28 cellular contexts compared by ENCODE assay signal in the genomic region with DNA sequence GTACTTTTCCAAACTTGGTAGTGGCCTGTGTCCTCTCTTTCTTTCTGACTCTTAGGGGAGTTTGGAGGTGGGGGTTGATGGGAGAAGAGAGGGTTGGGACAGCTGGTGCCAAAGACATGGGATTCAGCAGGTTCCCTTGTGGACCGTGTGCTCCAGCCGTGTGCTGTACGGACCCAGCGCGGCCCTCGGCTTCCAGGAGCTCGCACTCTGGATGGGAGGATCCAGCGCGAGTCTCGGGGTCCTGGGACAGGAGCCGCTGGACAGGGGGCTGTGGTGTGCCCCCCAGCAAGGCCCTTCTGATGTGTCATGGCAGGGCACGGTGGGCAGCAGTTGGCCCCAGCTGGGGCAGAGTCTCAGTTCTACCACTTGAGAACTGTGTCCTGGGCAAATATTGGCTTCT. TPM values are rescaled to one million over a fixed set of nuclear protein-coding genes. Genes with fewer than 3 reads are reported as not detected.
DNase-seq lines count a peak whose midpoint lies in the region; ATAC-seq, FAIRE-seq and TF ChIP-seq lines count a peak whose summit lies in the region.
"Had no signal": no experiment of that assay in that cellular context is flagged by ENCODE, and none has a peak within 500 bp of the region (broad histone marks: within the 10 kb centered on the region; RNA-seq: fewer than 3 reads in every experiment).

No MANE protein-coding gene starts in this region.

- POLR2A ChIA-PET in HepG2 (lab: Yijun Ruan, JAX), result no interaction called here
- POLR2A ChIA-PET in naive thymus-derived CD4-positive, alpha-beta T cell (lab: Charles Lee), result no interaction called here

- DNase-seq in GM23338 (ENCODE audit: low spot score) (no peak), SJCRH30 (no peak), HepG2 (ENCODE audit: low spot score) (no peak), psoas muscle (no peak), amniotic stem cell (lab: John Stamatoyannopoulos, UW) (no peak), prostate gland (ENCODE audit: low spot score) (no peak)
- no peak for DNase-seq in naive thymus-derived CD4-positive, alpha-beta T cell
- DNase-seq: CD4-positive, alpha-beta T cell; COR-L47; DMS53; GOT3; HFFc6; NCI-H1048; NCI-H1417 treated with DMSO at 0.1 percent for 48 hours; NCI-H1694 treated with DMSO at 0.1 percent for 48 hours; NCI-H2081; NCI-H226; NCI-H510A; NCI-H69; OCI-M1; Peyer's patch had no signal

- no peak overlapping the region for H3K27ac Mint-ChIP-seq in GM23338
- no peak overlapping the region for H3K27ac Mint-ChIP-seq in naive thymus-derived CD4-positive, alpha-beta T cell
- H3K27ac Mint-ChIP-seq: CD4-positive, alpha-beta T cell; HFFc6; IgD-negative memory B cell had no signal

- H3K4me2 ChIP-seq in GM23338 (no peak overlapping the region), HepG2 (ENCODE audit: low read depth, low read length) (no peak overlapping the region)
- H3K4me2 ChIP-seq: BLaER1 had no signal

- no TSS peak for BruUV-seq in HepG2 (replicated peaks; lab: Mats Ljungman, UMichigan)

- TF ChIP-seq EP300 in HepG2 (IDR thresholded peaks at IDR 0.05; ENCODE audit: low read depth in 2 of 2, low read length in 2 of 2) (no peak), HepG2 (CRISPR knock-in tag; IDR thresholded peaks at IDR 0.05; ENCODE audit: borderline replicate concordance) (no peak)

- intact Hi-C loops in HepG2 (cut with micrococcal nuclease; ENCODE audit: unreplicated experiment), result loop anchor here (5.0 kb wide), 1 partner anchor 70 kb away; no protein-coding TSS in a partner anchor
- intact Hi-C loops in psoas muscle (cut with DNase I), result loop anchor here (2.0 to 5.0 kb wide), 3 partner anchors 29 to 73 kb away; partner anchors contain the start of gene TEAD4 (in 1 of the 2)
- intact Hi-C loops in prostate gland (cut with DNase I), result loop anchor here (5.0 kb wide), 1 partner anchor 180 kb away; no protein-coding TSS in a partner anchor
- intact Hi-C loops in naive thymus-derived CD4-positive, alpha-beta T cell (cut with micrococcal nuclease), result no loop called here

- H3K9me3 Mint-ChIP-seq in GM23338, result no peaks in the 10 kb centered on the region
- H3K9me3 Mint-ChIP-seq in naive thymus-derived CD4-positive, alpha-beta T cell, result no peaks in the 10 kb centered on the region
- H3K9me3 Mint-ChIP-seq: CD4-positive, alpha-beta T cell; HFFc6; IgD-negative memory B cell had no signal

- H4K20me1 ChIP-seq in GM23338 (replicated peaks; ENCODE audit: insufficient read depth) (peaks cover 30% of the 10 kb centered on the region), HepG2 (ENCODE audit: insufficient read depth, low read length) (peaks cover 3% of the 10 kb centered on the region; the same call in 1 of the 2 replicates)

- ATAC-seq in GM23338 (no peak), HepG2 (no peak), psoas muscle (no peak), HG02884 (IDR thresholded peaks at IDR 0.05; ENCODE audit: unreplicated experiment) (no peak)
- no peak for ATAC-seq in naive thymus-derived CD4-positive, alpha-beta T cell

- H3K27me3 Mint-ChIP-seq in GM23338 (ENCODE audit: insufficient read depth, low read depth, poor library complexity), result peaks cover 18% of the 10 kb centered on the region
- H3K27me3 Mint-ChIP-seq in naive thymus-derived CD4-positive, alpha-beta T cell, result peaks cover 0 to 14% (median 0%) of the 10 kb centered on the region in 5 donors

- H3K27ac ChIP-seq in GM23338 (ENCODE audit: low read depth) (peak overlapping the region; percentile 74; the same call in 1 of the 2 replicates), SJCRH30 (peak overlapping the region; percentile 96), HepG2 (ENCODE audit: extremely low read length, insufficient read depth, low read length) (no peak overlapping the region), psoas muscle (peak overlapping the region; percentile 86), prostate gland (no peak overlapping the region)
- H3K27ac ChIP-seq in naive thymus-derived CD4-positive, alpha-beta T cell (ENCODE audit: low read depth, low read length), result no peak overlapping the region
- H3K27ac ChIP-seq: BLaER1, Peyer's patch, SJSA1 had no signal

- no peak for FAIRE-seq in HepG2 (lab: Jason Lieb, UNC)
- FAIRE-seq: A204.1, GM18507 had no signal

- TF ChIP-seq CTCF in GM23338 (conservative IDR thresholded peaks at IDR 0.05; ENCODE audit: low read depth in 2 of 2) (no peak), HepG2 (CRISPR knock-in tag; IDR thresholded peaks at IDR 0.05) (no peak), psoas muscle (IDR thresholded peaks at IDR 0.05) (no peak), prostate gland (IDR thresholded peaks at IDR 0.05) (no peak)

- peaks cover 25% of the 10 kb centered on the region for H3F3A ChIP-seq in GM23338 (replicated peaks; ENCODE audit: low read depth)

- H3K9me3 ChIP-seq in SJCRH30 (replicated peaks) (no peaks in the 10 kb centered on the region), HepG2 (ENCODE audit: low read length) (no peaks in the 10 kb centered on the region), psoas muscle (no peaks in the 10 kb centered on the region), prostate gland (no peaks in the 10 kb centered on the region)
- H3K9me3 ChIP-seq in naive thymus-derived CD4-positive, alpha-beta T cell (ENCODE audit: control insufficient read depth in 2 of 3, low read length in 3 of 3), result no peaks in the 10 kb centered on the region
- H3K9me3 ChIP-seq: BLaER1, HAP-1, Peyer's patch, SJSA1 had no signal

- CTCF ChIA-PET in HepG2 (lab: Yijun Ruan, JAX; ENCODE audit: low intra/inter-chr PET ratio, low total read pairs), result no interaction called here
- CTCF ChIA-PET in naive thymus-derived CD4-positive, alpha-beta T cell (lab: Charles Lee), result interaction anchor here (1.5 kb wide), 1 partner anchor 11 kb away, joined by 3 read pairs; no protein-coding TSS in a partner anchor

- in situ Hi-C loops in HepG2 (cut with HindIII; ENCODE audit: extremely low pct_ligation_motif_present, low pct_unique_long_range_greater_than_20kb), result loop anchor here (10.0 kb wide), 1 partner anchor 147 kb away; no protein-coding TSS in a partner anchor

- peaks cover 9% of the 10 kb centered on the region for H3K4me1 Mint-ChIP-seq in GM23338
- H3K4me1 Mint-ChIP-seq in naive thymus-derived CD4-positive, alpha-beta T cell, result peaks cover 0 to 3% (median 0%) of the 10 kb centered on the region in 7 donors
- H3K4me1 Mint-ChIP-seq: IgD-negative memory B cell had no signal

- H3K36me3 Mint-ChIP-seq in GM23338 (ENCODE audit: low read depth), result peaks cover 54% of the 10 kb centered on the region
- H3K36me3 Mint-ChIP-seq in naive thymus-derived CD4-positive, alpha-beta T cell, result no peaks in the 10 kb centered on the region
- H3K36me3 Mint-ChIP-seq: IgD-negative memory B cell had no signal

- H3K4me3 ChIP-seq in GM23338 (no peak overlapping the region), SJCRH30 (no peak overlapping the region), HepG2 (replicated peaks in 1 of 3; ENCODE audit: insufficient read depth in 1 of 3, low read depth in 2 of 3, low read length in 3 of 3) (no peak overlapping the region), psoas muscle (no peak overlapping the region), prostate gland (no peak overlapping the region)
- no peak overlapping the region for H3K4me3 ChIP-seq in naive thymus-derived CD4-positive, alpha-beta T cell (ENCODE audit: low read length)
- H3K4me3 ChIP-seq: BLaER1, HAP-1, Peyer's patch, SJSA1 had no signal

- H3K9ac ChIP-seq in HepG2 (ENCODE audit: insufficient read depth, low read depth, low read length), result no peak overlapping the region
- H3K9ac ChIP-seq: BLaER1 had no signal

- H3K27me3 ChIP-seq in GM23338 (ENCODE audit: insufficient read depth) (no peaks in the 10 kb centered on the region), SJCRH30 (no peaks in the 10 kb centered on the region), HepG2 (ENCODE audit: control insufficient read depth in 1 of 2, insufficient read depth in 2 of 2, low read length in 2 of 2) (no peaks in the 10 kb centered on the region), psoas muscle (ENCODE audit: insufficient read depth in 3 of 3, low read length in 2 of 3) (no peaks in the 10 kb centered on the region), prostate gland (replicated peaks; ENCODE audit: insufficient read depth) (no peaks in the 10 kb centered on the region)
- H3K27me3 ChIP-seq in naive thymus-derived CD4-positive, alpha-beta T cell (ENCODE audit: control insufficient read depth in 2 of 2, insufficient read depth in 2 of 2, low read length in 2 of 2), result no peaks in the 10 kb centered on the region
- H3K27me3 ChIP-seq: BLaER1, Peyer's patch, SJSA1 had no signal

- no peak for TF ChIP-seq RAD21 in HepG2 (CRISPR knock-in tag; IDR thresholded peaks at IDR 0.05)

- TF ChIP-seq POLR2A in HepG2 (IDR thresholded peaks at IDR 0.05; ENCODE audit: insufficient read depth in 1 of 2, low read depth in 2 of 2, low read length in 2 of 2) (no peak), prostate gland (IDR thresholded peaks at IDR 0.05) (no peak)

- no peak overlapping the region for H2AFZ ChIP-seq in GM23338
- H2AFZ ChIP-seq in HepG2 (ENCODE audit: low read length), result no peak overlapping the region

- no peak overlapping the region for H3K4me3 Mint-ChIP-seq in GM23338
- no peak overlapping the region for H3K4me3 Mint-ChIP-seq in naive thymus-derived CD4-positive, alpha-beta T cell
- H3K4me3 Mint-ChIP-seq: CD4-positive, alpha-beta T cell; HFFc6; IgD-negative memory B cell had no signal

- H3K9me2 ChIP-seq in GM23338 (ENCODE audit: insufficient read depth), result no peaks in the 10 kb centered on the region

- WGBS in HepG2 (ENCODE audit: low lambda C conversion rate), result 92% methylated on average over 11 of the region's 12 CpGs
- 71 to 87% (median 75%) methylated on average over 12 of the region's 12 CpGs for WGBS in psoas muscle, 3 donors
- 85% methylated on average over 12 of the region's 12 CpGs for WGBS in prostate gland

- no peaks in the 10 kb centered on the region for H3K4me1 ChIP-seq in GM23338 (ENCODE audit: insufficient read depth)
- peaks cover 27% of the 10 kb centered on the region for H3K4me1 ChIP-seq in SJCRH30
- H3K4me1 ChIP-seq in HepG2 (ENCODE audit: insufficient read depth, low read length), result no peaks in the 10 kb centered on the region
- H3K4me1 ChIP-seq in psoas muscle, result peaks cover 36% of the 10 kb centered on the region
- H3K4me1 ChIP-seq in prostate gland (replicated peaks), result no peaks in the 10 kb centered on the region
- H3K4me1 ChIP-seq in naive thymus-derived CD4-positive, alpha-beta T cell (ENCODE audit: control insufficient read depth in 2 of 2, insufficient read depth in 2 of 2, low read length in 2 of 2), result no peaks in the 10 kb centered on the region
- H3K4me1 ChIP-seq: Peyer's patch, SJSA1 had no signal

- H3K36me3 ChIP-seq in GM23338 (ENCODE audit: insufficient read depth) (peaks cover 30% of the 10 kb centered on the region), SJCRH30 (peaks cover 32% of the 10 kb centered on the region), HepG2 (replicated peaks in 1 of 2; ENCODE audit: control insufficient read depth in 1 of 2, insufficient read depth in 2 of 2, low read length in 2 of 2) (peaks cover 31 to 64% of the 10 kb centered on the region in 2 experiments), psoas muscle (ENCODE audit: insufficient read depth in 1 of 2, low read depth in 1 of 2) (peaks cover 2 to 59% of the 10 kb centered on the region in 2 donors), prostate gland (no peaks in the 10 kb centered on the region)
- no peaks in the 10 kb centered on the region for H3K36me3 ChIP-seq in naive thymus-derived CD4-positive, alpha-beta T cell (ENCODE audit: control insufficient read depth in 2 of 3, insufficient read depth in 3 of 3, low read length in 3 of 3)
- H3K36me3 ChIP-seq: Peyer's patch had no signal

- H3K79me2 ChIP-seq in GM23338 (replicated peaks; ENCODE audit: insufficient read depth) (no peaks in the 10 kb centered on the region), HepG2 (ENCODE audit: insufficient read depth, low read length) (no peaks in the 10 kb centered on the region)

RNA-seq across cellular contexts. Expression of gene TSPAN9, which starts 45.0 kb away (rescaled TPM):
- 17.2 and 31.5 TPM in 2 replicates for total RNA-seq in GM23338 (2014; rRNA removed; shearing (Covaris generic))
- polyA plus RNA-seq in GM23338 (2016; fragmentation: Nextera tagmentation; extraction: Ambion mirVana), result 5.1 and 6.0 TPM in 2 replicates
- total RNA-seq in SJCRH30 (2014; rRNA removed; shearing (Covaris generic)), result 194 and 210 TPM in 2 replicates
- 11.6 and 18.1 TPM in 2 replicates for total RNA-seq in HepG2 (2016; rRNA removed; fragmentation: Illumina TruSeq; extraction: Trizol)
- total RNA-seq in HepG2 (2016; cell fraction: cytosol; rRNA removed; fragmentation: Illumina TruSeq; extraction: Trizol; ENCODE audit: low read depth), result 2.5 and 3.1 TPM in 2 replicates
- 9.6 and 21.5 TPM in 2 replicates for total RNA-seq in HepG2 (2016; cell fraction: insoluble cytoplasmic fraction; rRNA removed; fragmentation: Illumina TruSeq; extraction: Trizol)
- 4.4 and 4.6 TPM in 2 replicates for total RNA-seq in HepG2 (2016; cell fraction: membrane; rRNA removed; fragmentation: Illumina TruSeq; extraction: Trizol)
- total RNA-seq in HepG2 (2016; cell fraction: nucleus; rRNA removed; fragmentation: Illumina TruSeq; extraction: Trizol), result 16.9 and 19.5 TPM in 2 replicates
- polyA plus RNA-seq in HepG2 (2011; rRNA removed), result 42.3 and 58.2 TPM in 2 replicates
- 38.6 and 41.6 TPM in 2 replicates for polyA plus RNA-seq in HepG2 (2011; cell fraction: cytosol; rRNA removed)
- polyA plus RNA-seq in HepG2 (2011; cell fraction: nucleus; rRNA removed), result 55.3 and 55.7 TPM in 2 replicates
- 27.2 and 58.7 TPM in 2 replicates for polyA plus RNA-seq in HepG2 (2012)
- polyA plus RNA-seq in HepG2 (2016; cell fraction: cytosol; fragmentation: Illumina TruSeq; extraction: Trizol; ENCODE audit: low read depth), result 2.2 and 3.0 TPM in 2 replicates
- polyA plus RNA-seq in HepG2 (2016; cell fraction: insoluble cytoplasmic fraction; fragmentation: Illumina TruSeq; extraction: Trizol; ENCODE audit: low read depth), result 9.6 and 13.8 TPM in 2 replicates
- 4.1 TPM in 2 replicates for polyA plus RNA-seq in HepG2 (2016; cell fraction: membrane; fragmentation: Illumina TruSeq; extraction: Trizol; ENCODE audit: low read depth)
- polyA plus RNA-seq in HepG2 (2016; cell fraction: nucleus; fragmentation: Illumina TruSeq; extraction: Trizol; ENCODE audit: insufficient read depth, low read depth), result 31.0 and 34.1 TPM in 2 replicates
- 9.4 and 96.3 TPM in 2 replicates for polyA minus RNA-seq in HepG2 (2011; rRNA and poly(A)+ RNA removed; ENCODE audit: low replicate concordance)
- 25.1 and 32.3 TPM in 2 replicates for polyA minus RNA-seq in HepG2 (2011; cell fraction: cytosol; rRNA and poly(A)+ RNA removed)
- polyA minus RNA-seq in HepG2 (2011; cell fraction: nucleus; rRNA and poly(A)+ RNA removed), result 27.2 and 29.7 TPM in 2 replicates
- 10 to 100 TPM in 3 of 4 donors, 1 to 10 TPM in 1; 8.0 to 28.0 (median 13.4) TPM for total RNA-seq in psoas muscle
- polyA plus RNA-seq in psoas muscle, result 10 to 100 TPM in 1 of 3 donors, 1 to 10 TPM in 2; 6.4 to 11.6 (median 9.8) TPM
- total RNA-seq in prostate gland, result 10 to 100 TPM; 41.9 to 50.0 TPM
- total RNA-seq in naive thymus-derived CD4-positive, alpha-beta T cell, result 1 to 10 TPM in 4 of 5 experiments, not detected in 1; 1.0 to 1.8 (median 1.3) TPM
- under 1 TPM; 0.20 to 0.41 TPM for polyA plus RNA-seq in naive thymus-derived CD4-positive, alpha-beta T cell
- polyA plus RNA-seq: IgD-negative memory B cell had no signal

Comparison
In these comparisons a context has a peak if more than half of its experiments do, and no peak if none do; other contexts are left out.
1. H3K27ac ChIP-seq: peak in GM23338 (single experiment), SJCRH30 (single experiment) and psoas muscle (single experiment); none in HepG2 (single experiment), prostate gland (0 of 2) and naive thymus-derived CD4-positive, alpha-beta T cell (single experiment).
2. intact Hi-C loops: an anchor here in HepG2 (5.0 kb wide), psoas muscle (2.0 to 5.0 kb wide) and prostate gland (5.0 kb wide); none called in naive thymus-derived CD4-positive, alpha-beta T cell.